In the genomic region with DNA sequence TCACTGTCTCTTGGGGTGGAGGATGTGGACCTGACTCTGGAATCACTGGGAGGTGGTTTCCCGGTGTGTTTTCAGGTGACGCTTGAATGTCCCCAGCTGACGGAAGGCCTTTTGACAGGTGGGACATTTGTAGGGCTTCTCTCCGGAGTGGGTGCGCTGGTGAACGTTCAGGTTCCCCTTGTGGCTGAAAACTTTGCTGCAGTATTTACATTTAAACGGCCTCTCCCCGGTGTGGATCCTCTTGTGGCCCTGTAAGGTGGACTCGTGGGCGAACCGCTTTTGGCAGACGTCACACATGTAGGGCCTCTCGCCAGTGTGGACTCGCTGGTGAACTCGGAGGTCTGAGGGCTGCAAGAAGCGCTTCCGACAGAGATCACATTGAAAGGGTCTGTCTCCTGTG, we compare ENCODE assay signal across 19 cellular contexts. TPM values are rescaled to one million over a fixed set of nuclear protein-coding genes. Genes with fewer than 3 reads are reported as not detected.
DNase-seq lines count a peak whose midpoint lies in the region; ATAC-seq and TF ChIP-seq lines count a peak whose summit lies in the region.
"Had no signal": no experiment of that assay in that cellular context is flagged by ENCODE, and none has a peak within 500 bp of the region (broad histone marks: within the 10 kb centered on the region; RNA-seq: fewer than 3 reads in every experiment).

No MANE protein-coding gene starts in this region.

- H3K79me2 ChIP-seq in SK-N-SH (ENCODE audit: insufficient read depth), result no peaks in the 10 kb centered on the region

- no peak for TF ChIP-seq RAD21 in SK-N-SH (IDR thresholded peaks at IDR 0.05; ENCODE audit: low read length)

- ATAC-seq in SK-N-SH treated with all-trans-retinoic acid at 6 μM for 48 hours (0 out of 3 replicates have a peak, but pooled peaks have one; percentile 32), WTC11 (peak; percentile 39; the same call in 1 of the 2 replicates)

- no peaks in the 10 kb centered on the region for H3K9me2 ChIP-seq in SK-N-SH

- H3K9me3 ChIP-seq in SK-N-SH, result no peaks in the 10 kb centered on the region

- no peaks in the 10 kb centered on the region for H4K20me1 ChIP-seq in SK-N-SH (ENCODE audit: insufficient read depth)

- H3K4me1 Mint-ChIP-seq in HFFc6 (ENCODE audit: low read depth), result no peaks in the 10 kb centered on the region
- no peaks in the 10 kb centered on the region for H3K4me1 Mint-ChIP-seq in WTC11
- H3K4me1 Mint-ChIP-seq in activated naive CD8-positive, alpha-beta T cell treated with anti-CD3 and anti-CD28 coated beads for 36 hours, result peaks cover 2% of the 10 kb centered on the region

- POLR2A ChIA-PET in SK-N-SH (lab: Yijun Ruan, JAX) (no interaction called here), WTC11 (lab: Charles Lee) (no interaction called here)

- no peaks in the 10 kb centered on the region for H3K36me3 ChIP-seq in SK-N-SH (replicated peaks in 1 of 2; ENCODE audit: control insufficient read depth in 1 of 2, insufficient read depth in 2 of 2, low read length in 1 of 2)

- H3K4me3 ChIP-seq in SK-N-SH (ENCODE audit: low read depth in 2 of 2, low read length in 1 of 2), result no peak overlapping the region

- H2AFZ ChIP-seq in SK-N-SH (ENCODE audit: low read depth), result no peak overlapping the region

- H3K4me1 ChIP-seq in SK-N-SH (ENCODE audit: control insufficient read depth in 1 of 2, insufficient read depth in 2 of 2, low read depth in 1 of 2, low read length in 1 of 2), result no peaks in the 10 kb centered on the region

- peaks cover 12% of the 10 kb centered on the region for H3K9me3 Mint-ChIP-seq in HFFc6
- H3K9me3 Mint-ChIP-seq in WTC11, result no peaks in the 10 kb centered on the region
- no peaks in the 10 kb centered on the region for H3K9me3 Mint-ChIP-seq in activated naive CD8-positive, alpha-beta T cell treated with anti-CD3 and anti-CD28 coated beads for 36 hours

- no peaks in the 10 kb centered on the region for H3F3A ChIP-seq in SK-N-SH (replicated peaks; ENCODE audit: insufficient read depth)

- no peak for TF ChIP-seq CTCF in SK-N-SH (IDR thresholded peaks at IDR 0.05)
- 0 out of 2 replicates have a peak, but pooled peaks have one; percentile 16 for TF ChIP-seq CTCF in HFFc6 (IDR thresholded peaks at IDR 0.05)
- no peak for TF ChIP-seq CTCF in WTC11 (IDR thresholded peaks at IDR 0.05)

- H3K27ac Mint-ChIP-seq in HFFc6, result no peak overlapping the region
- H3K27ac Mint-ChIP-seq in WTC11, result no peak overlapping the region
- H3K27ac Mint-ChIP-seq in activated naive CD8-positive, alpha-beta T cell treated with anti-CD3 and anti-CD28 coated beads for 36 hours, result no peak overlapping the region

- H3K4me2 ChIP-seq in SK-N-SH, result no peak overlapping the region

- H3K27me3 Mint-ChIP-seq in HFFc6 (ENCODE audit: insufficient read depth) (peaks cover 2% of the 10 kb centered on the region; the same call in 1 of the 2 replicates), WTC11 (ENCODE audit: low read depth) (peaks cover 7% of the 10 kb centered on the region)
- peaks cover 13% of the 10 kb centered on the region for H3K27me3 Mint-ChIP-seq in activated naive CD8-positive, alpha-beta T cell treated with anti-CD3 and anti-CD28 coated beads for 36 hours

- DNase-seq in SK-N-SH (no peak), HFFc6 (no peak), WTC11 (ENCODE audit: low spot score) (no peak), retina (peak; percentile 27), NCI-H226 (no peak)
- DNase-seq in activated naive CD8-positive, alpha-beta T cell treated with anti-CD3 and anti-CD28 coated beads for 36 hours, result no peak
- no peak for DNase-seq in activated CD8-positive, alpha-beta memory T cell treated with anti-CD3 and anti-CD28 coated beads for 24 hours
- DNase-seq: DND-41, GF-D8, KG1, NCI-H1092, NCI-H1694, NCI-H446 treated with DMSO at 0.1 percent for 48 hours, NCI-H748 treated with DMSO at 0.1 percent for 48 hours, SW 1271 had no signal

- TF ChIP-seq EP300 in SK-N-SH (IDR thresholded peaks at IDR 0.05; ENCODE audit: borderline replicate concordance in 1 of 2, low read depth in 1 of 2, low read length in 1 of 2), result no peak

- no peaks in the 10 kb centered on the region for H3K36me3 Mint-ChIP-seq in HFFc6 (ENCODE audit: low read depth)
- H3K36me3 Mint-ChIP-seq in WTC11, result no peaks in the 10 kb centered on the region
- no peaks in the 10 kb centered on the region for H3K36me3 Mint-ChIP-seq in activated naive CD8-positive, alpha-beta T cell treated with anti-CD3 and anti-CD28 coated beads for 36 hours
- H3K36me3 Mint-ChIP-seq: CD14-positive monocyte had no signal

- CTCF ChIA-PET in SK-N-SH (lab: Yijun Ruan, JAX), result interaction anchor here (1.5 kb wide), 1 partner anchor 144 kb away, joined by 4 read pairs; no protein-coding TSS in a partner anchor
- CTCF ChIA-PET in WTC11 (lab: Charles Lee), result no interaction called here

- H3K9ac ChIP-seq in SK-N-SH, result no peak overlapping the region

- H3K4me3 Mint-ChIP-seq in HFFc6, result no peak overlapping the region
- H3K4me3 Mint-ChIP-seq in WTC11, result no peak overlapping the region
- H3K4me3 Mint-ChIP-seq in activated naive CD8-positive, alpha-beta T cell treated with anti-CD3 and anti-CD28 coated beads for 36 hours, result no peak overlapping the region
- H3K4me3 Mint-ChIP-seq: CD14-positive monocyte had no signal

- WGBS in SK-N-SH (ENCODE audit: low lambda C conversion rate), result 30% methylated on average over 17 of the region's 17 CpGs

- H3K27me3 ChIP-seq in SK-N-SH (ENCODE audit: insufficient read depth), result peaks cover 41% of the 10 kb centered on the region; the same call in 1 of the 2 replicates

- no peak overlapping the region for H3K27ac ChIP-seq in SK-N-SH (ENCODE audit: low read depth in 2 of 2, low read length in 1 of 2)
- H3K27ac ChIP-seq: HL-60 had no signal

TF ChIP-seq in SK-N-SH treated with all-trans-retinoic acid at 6 μM for 48 hours, 23 proteins besides CTCF, POLR2A, EP300 and RAD21 (continues in another document):
- TF ChIP-seq BACH2 (CRISPR knock-in tag; IDR thresholded peaks at IDR 0.05; ENCODE audit: borderline replicate concordance) (no peak), ZFP3 (CRISPR knock-in tag; IDR thresholded peaks at IDR 0.05) (no peak), ZNF565 (CRISPR knock-in tag; conservative IDR thresholded peaks at IDR 0.05; ENCODE audit: low read depth) (no peak), OSR1 (CRISPR knock-in tag; IDR thresholded peaks at IDR 0.05) (no peak)

TF ChIP-seq in SK-N-SH, 30 proteins besides CTCF, POLR2A, EP300 and RAD21 (continues in another document):
- TF ChIP-seq, protein P1, sequence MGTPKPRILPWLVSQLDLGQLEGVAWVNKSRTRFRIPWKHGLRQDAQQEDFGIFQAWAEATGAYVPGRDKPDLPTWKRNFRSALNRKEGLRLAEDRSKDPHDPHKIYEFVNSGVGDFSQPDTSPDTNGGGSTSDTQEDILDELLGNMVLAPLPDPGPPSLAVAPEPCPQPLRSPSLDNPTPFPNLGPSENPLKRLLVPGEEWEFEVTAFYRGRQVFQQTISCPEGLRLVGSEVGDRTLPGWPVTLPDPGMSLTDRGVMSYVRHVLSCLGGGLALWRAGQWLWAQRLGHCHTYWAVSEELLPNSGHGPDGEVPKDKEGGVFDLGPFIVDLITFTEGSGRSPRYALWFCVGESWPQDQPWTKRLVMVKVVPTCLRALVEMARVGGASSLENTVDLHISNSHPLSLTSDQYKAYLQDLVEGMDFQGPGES (IDR thresholded peaks at IDR 0.05; ENCODE audit: low read depth, low read length), result no peak
- TF ChIP-seq FOXM1 (IDR thresholded peaks at IDR 0.05; ENCODE audit: low read depth) (no peak), FOXJ3 (CRISPR knock-in tag; IDR thresholded peaks at IDR 0.05) (no peak)

TF ChIP-seq in WTC11, 78 proteins besides CTCF, POLR2A, EP300 and RAD21 (continues in another document):
- TF ChIP-seq SMAD3 (CRISPR knock-in tag; IDR thresholded peaks at IDR 0.05; ENCODE audit: borderline replicate concordance) (no peak), RELA (CRISPR knock-in tag; IDR thresholded peaks at IDR 0.05; ENCODE audit: borderline replicate concordance) (no peak), FOXP1 (CRISPR knock-in tag; IDR thresholded peaks at IDR 0.05; ENCODE audit: borderline replicate concordance) (no peak)
- TF ChIP-seq, protein P2, sequence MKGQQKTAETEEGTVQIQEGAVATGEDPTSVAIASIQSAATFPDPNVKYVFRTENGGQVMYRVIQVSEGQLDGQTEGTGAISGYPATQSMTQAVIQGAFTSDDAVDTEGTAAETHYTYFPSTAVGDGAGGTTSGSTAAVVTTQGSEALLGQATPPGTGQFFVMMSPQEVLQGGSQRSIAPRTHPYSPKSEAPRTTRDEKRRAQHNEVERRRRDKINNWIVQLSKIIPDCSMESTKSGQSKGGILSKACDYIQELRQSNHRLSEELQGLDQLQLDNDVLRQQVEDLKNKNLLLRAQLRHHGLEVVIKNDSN (CRISPR knock-in tag; IDR thresholded peaks at IDR 0.05), result no peak

RNA-seq across cellular contexts. Expression of a gene that starts 7.8 kb away (rescaled TPM):
- not detected in 2 replicates for polyA plus RNA-seq in SK-N-SH (2012; rRNA removed)
- not detected in 2 replicates for polyA plus RNA-seq in SK-N-SH (2012; cell fraction: cytosol; rRNA removed)
- not detected in 2 replicates for polyA plus RNA-seq in SK-N-SH (2012; cell fraction: nucleus; rRNA removed)
- total RNA-seq in HFFc6 (2021; fragmentation: NEBNext Ultra II Directional; extraction: Animal tissue kit (Norgen Biotek cat#: 25700)), result under 1 TPM in 1 of 6 experiments, not detected in 5; 0.12 TPM
- total RNA-seq in WTC11 (2021), result not detected in 3 replicates
- not detected for total RNA-seq in activated naive CD8-positive, alpha-beta T cell treated with anti-CD3 and anti-CD28 coated beads for 36 hours
- total RNA-seq: MCF 10A had no signal
- polyA plus RNA-seq: CD14-positive monocyte had no signal

RNA-seq across cellular contexts. Expression of a gene that starts 12.3 kb away (rescaled TPM):
- not detected in 2 replicates for polyA plus RNA-seq in SK-N-SH (2012; rRNA removed)
- not detected in 2 replicates for polyA plus RNA-seq in SK-N-SH (2012; cell fraction: cytosol; rRNA removed)
- polyA plus RNA-seq in SK-N-SH (2012; cell fraction: nucleus; rRNA removed), result not detected in 2 replicates
- not detected for total RNA-seq in HFFc6 (2021; fragmentation: NEBNext Ultra II Directional; extraction: Animal tissue kit (Norgen Biotek cat#: 25700))
- total RNA-seq in WTC11 (2021), result not detected in 3 replicates
- not detected for total RNA-seq in activated naive CD8-positive, alpha-beta T cell treated with anti-CD3 and anti-CD28 coated beads for 36 hours
- total RNA-seq: MCF 10A had no signal
- polyA plus RNA-seq: CD14-positive monocyte had no signal

RNA-seq across cellular contexts. Expression of a gene that starts 14.0 kb away (rescaled TPM):
- not detected in 2 replicates for polyA plus RNA-seq in SK-N-SH (2012; rRNA removed)
- polyA plus RNA-seq in SK-N-SH (2012; cell fraction: cytosol; rRNA removed), result not detected in 2 replicates
- polyA plus RNA-seq in SK-N-SH (2012; cell fraction: nucleus; rRNA removed), result not detected in 2 replicates
- not detected for total RNA-seq in HFFc6 (2021; fragmentation: NEBNext Ultra II Directional; extraction: Animal tissue kit (Norgen Biotek cat#: 25700))
- not detected in 3 replicates for total RNA-seq in WTC11 (2021)
- total RNA-seq in activated naive CD8-positive, alpha-beta T cell treated with anti-CD3 and anti-CD28 coated beads for 36 hours, result not detected
- total RNA-seq: MCF 10A had no signal
- polyA plus RNA-seq: CD14-positive monocyte had no signal

RNA-seq across cellular contexts. Expression of a gene that starts 48.7 kb away (rescaled TPM):
- polyA plus RNA-seq in SK-N-SH (2012; rRNA removed), result 21.8 and 23.2 TPM in 2 replicates
- polyA plus RNA-seq in SK-N-SH (2012; cell fraction: cytosol; rRNA removed), result 9.6 and 13.9 TPM in 2 replicates
- polyA plus RNA-seq in SK-N-SH (2012; cell fraction: nucleus; rRNA removed), result 68.1 and 90.5 TPM in 2 replicates
- 10 to 100 TPM; 20.6 to 28.4 (median 22.5) TPM for total RNA-seq in HFFc6 (2021; fragmentation: NEBNext Ultra II Directional; extraction: Animal tissue kit (Norgen Biotek cat#: 25700))
- 84.0 to 87.9 TPM (median 87.7 TPM) in 3 replicates for total RNA-seq in WTC11 (2021)
- 10 to 100 TPM; 28.6 to 33.7 TPM for total RNA-seq in activated naive CD8-positive, alpha-beta T cell treated with anti-CD3 and anti-CD28 coated beads for 36 hours
